In the genomic region with DNA sequence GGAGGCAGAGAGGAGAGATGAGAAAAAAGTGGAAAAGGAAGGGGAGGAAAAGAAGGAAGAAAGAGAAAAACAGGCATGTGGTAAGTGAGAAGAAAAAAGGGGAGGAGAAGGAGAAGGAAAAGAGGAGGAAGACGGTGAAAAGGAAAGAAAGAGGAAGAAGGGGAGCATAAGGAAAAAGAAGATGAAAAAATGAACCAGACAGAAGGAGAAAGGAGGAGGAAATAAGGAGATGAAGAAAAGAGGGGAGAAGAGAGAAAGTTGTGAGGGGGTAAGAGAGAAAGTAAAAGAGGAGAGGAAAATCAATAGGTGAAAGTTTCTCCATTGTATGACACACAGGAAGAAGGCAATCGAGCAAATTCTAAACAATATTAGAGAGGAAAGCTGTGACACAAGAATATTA, we compare ENCODE assay signal across 39 cellular contexts.
"Had no signal": no experiment of that assay in that cellular context is flagged by ENCODE, and none has a peak within 500 bp of the region (broad histone marks: within the 10 kb centered on the region; RNA-seq: fewer than 3 reads in every experiment).

No MANE protein-coding gene starts in this region.

- DNase-seq: activated CD4-positive, alpha-beta memory T cell treated with anti-CD3 and anti-CD28 coated beads, Interleukin-2, amount 10 ng/mL, durations not matched to agents 7 days and 5 days; activated CD4-positive, alpha-beta T cell treated with anti-CD3 and anti-CD28 coated beads for 1 hour; activated CD4-positive, alpha-beta T cell treated with anti-CD3 and anti-CD28 coated beads for 36 hours; activated CD4-positive, alpha-beta T cell treated with anti-CD3 and anti-CD28 coated beads for 48 hours; activated CD4-positive, alpha-beta T cell treated with anti-CD3 and anti-CD28 coated beads, Interleukin-2, amount 10 ng/mL, durations not matched to agents 7 days and 5 days; activated CD4-positive, alpha-beta T cell treated with anti-CD3 and anti-CD28 coated beads, Interleukin-2, amount 50 U/mL, for 48 hours; activated CD4-positive, CD25-positive, alpha-beta regulatory T cell; activated CD8-positive, alpha-beta memory T cell treated with anti-CD3 and anti-CD28 coated beads for 24 hours; activated CD8-positive, alpha-beta memory T cell treated with anti-CD3 and anti-CD28 coated beads, Interleukin-2, amount 10 ng/mL, durations not matched to agents 7 days and 5 days; activated CD8-positive, alpha-beta memory T cell treated with anti-CD3 and anti-CD28 coated beads, Interleukin-2, amount 50 U/mL, for 48 hours; activated CD8-positive, alpha-beta T cell treated with anti-CD3 and anti-CD28 coated beads, Interleukin-2, amount 10 ng/mL, durations not matched to agents 7 days and 5 days; activated effector memory CD4-positive, alpha-beta T cell treated with Interleukin-2 at 50 U/mL for 16 hours; activated gamma-delta T cell; activated naive CD4-positive, alpha-beta T cell treated with anti-CD3 and anti-CD28 coated beads, Interleukin-2, amount 10 ng/mL, durations not matched to agents 7 days and 5 days; activated naive CD4-positive, alpha-beta T cell treated with Interleukin-2 at 50 U/mL for 16 hours; activated naive CD8-positive, alpha-beta T cell treated with anti-CD3 and anti-CD28 coated beads, Interleukin-2, amount 10 ng/mL, durations not matched to agents 7 days and 5 days; activated naive CD8-positive, alpha-beta T cell treated with anti-CD3 and anti-CD28 coated beads, Interleukin-2, amount 50 U/mL, for 24 hours; activated T-cell treated with anti-CD3 and anti-CD28 coated beads, Interleukin-2, amount 50 U/mL, for 24 hours; activated T-cell treated with anti-CD3 and anti-CD28 coated beads, Interleukin-2, amount 50 U/mL, for 48 hours; amygdala; anterior cingulate cortex; caudate nucleus; cerebellar nuclear complex; T-helper 1 cell; T-helper 2 cell; T-helper 9 cell had no signal

- H3K4me3 Mint-ChIP-seq: activated CD4-positive, alpha-beta memory T cell treated with anti-CD3 and anti-CD28 coated beads, Interleukin-2, amount 10 ng/mL, durations not matched to agents 7 days and 5 days; activated CD4-positive, alpha-beta T cell treated with anti-CD3 and anti-CD28 coated beads for 36 hours; activated CD4-positive, alpha-beta T cell treated with anti-CD3 and anti-CD28 coated beads, Interleukin-2, amount 10 ng/mL, durations not matched to agents 7 days and 5 days; activated CD8-positive, alpha-beta memory T cell treated with anti-CD3 and anti-CD28 coated beads, Interleukin-2, amount 10 ng/mL, durations not matched to agents 7 days and 5 days; activated CD8-positive, alpha-beta T cell treated with anti-CD3 and anti-CD28 coated beads, Interleukin-2, amount 10 ng/mL, durations not matched to agents 7 days and 5 days; activated naive CD4-positive, alpha-beta T cell treated with anti-CD3 and anti-CD28 coated beads, Interleukin-2, amount 10 ng/mL, durations not matched to agents 7 days and 5 days; activated naive CD4-positive, alpha-beta T cell treated with anti-CD3 and anti-CD28 coated beads, Interleukin-2, amount 50 U/mL, for 24 hours; activated naive CD8-positive, alpha-beta T cell; activated naive CD8-positive, alpha-beta T cell treated with anti-CD3 and anti-CD28 coated beads, Interleukin-2, amount 10 ng/mL, durations not matched to agents 7 days and 5 days; activated naive CD8-positive, alpha-beta T cell treated with anti-CD3 and anti-CD28 coated beads, Interleukin-2, amount 50 U/mL, for 24 hours; activated T-cell treated with anti-CD3 and anti-CD28 coated beads, Interleukin-2, amount 50 U/mL, for 24 hours; brain; central memory CD8-positive, alpha-beta T cell; T-helper 1 cell treated with Interleukin-12 subunit alpha and Interleukin-12 subunit beta and Interleukin-4 antibody, amounts not matched to agents 30 μg/mL and 1 μg/mL, for 36 hours; T-helper 2 cell treated with Interferon-gamma antibody and Interleukin-4, amounts not matched to agents 5 μg/mL and 100 μg/mL, for 36 hours had no signal

- H3K4me3 ChIP-seq: ascending aorta, cardiac muscle cell had no signal

- FAIRE-seq: bronchial epithelial cell, TTC549 had no signal

- H3K4me1 ChIP-seq: ascending aorta had no signal

- H3K9me3 Mint-ChIP-seq: activated CD4-positive, alpha-beta memory T cell treated with anti-CD3 and anti-CD28 coated beads, Interleukin-2, amount 10 ng/mL, durations not matched to agents 7 days and 5 days; activated CD4-positive, alpha-beta T cell treated with anti-CD3 and anti-CD28 coated beads, Interleukin-2, amount 10 ng/mL, durations not matched to agents 7 days and 5 days; activated naive CD4-positive, alpha-beta T cell treated with anti-CD3 and anti-CD28 coated beads, Interleukin-2, amount 10 ng/mL, durations not matched to agents 7 days and 5 days; activated naive CD4-positive, alpha-beta T cell treated with anti-CD3 and anti-CD28 coated beads, Interleukin-2, amount 50 U/mL, for 24 hours; activated naive CD8-positive, alpha-beta T cell treated with anti-CD3 and anti-CD28 coated beads, Interleukin-2, amount 10 ng/mL, durations not matched to agents 7 days and 5 days; activated T-cell treated with anti-CD3 and anti-CD28 coated beads, Interleukin-2, amount 50 U/mL, for 24 hours; activated T-helper 2 cell treated with anti-CD3 and anti-CD28 coated beads, Interferon-gamma antibody, Interleukin-2, Interleukin-4, amounts not matched to agents 10 μg/mL and 5 μg/mL and 100 μg/mL, durations not matched to agents 14 hours and 24 hours and 36 hours; central memory CD8-positive, alpha-beta T cell; T-helper 1 cell treated with Interleukin-12 subunit alpha and Interleukin-12 subunit beta and Interleukin-4 antibody, amounts not matched to agents 30 μg/mL and 1 μg/mL, for 36 hours had no signal

- H3K27ac ChIP-seq: ascending aorta, cardiac muscle cell, VCaP had no signal

- H3K36me3 Mint-ChIP-seq: activated CD8-positive, alpha-beta memory T cell treated with anti-CD3 and anti-CD28 coated beads, Interleukin-2, amount 10 ng/mL, durations not matched to agents 7 days and 5 days; activated naive CD4-positive, alpha-beta T cell treated with anti-CD3 and anti-CD28 coated beads, Interleukin-2, amount 10 ng/mL, durations not matched to agents 7 days and 5 days; activated naive CD4-positive, alpha-beta T cell treated with anti-CD3 and anti-CD28 coated beads, Interleukin-2, amount 50 U/mL, for 24 hours; activated naive CD8-positive, alpha-beta T cell; activated naive CD8-positive, alpha-beta T cell treated with anti-CD3 and anti-CD28 coated beads, Interleukin-2, amount 10 ng/mL, durations not matched to agents 7 days and 5 days had no signal

- H3K27me3 Mint-ChIP-seq: brain had no signal

- H3K27me3 ChIP-seq: ascending aorta, cardiac muscle cell had no signal

- H3K4me1 Mint-ChIP-seq: activated CD4-positive, alpha-beta memory T cell treated with anti-CD3 and anti-CD28 coated beads, Interleukin-2, amount 10 ng/mL, durations not matched to agents 7 days and 5 days; activated CD4-positive, alpha-beta T cell treated with anti-CD3 and anti-CD28 coated beads for 36 hours; activated CD4-positive, alpha-beta T cell treated with anti-CD3 and anti-CD28 coated beads, Interleukin-2, amount 10 ng/mL, durations not matched to agents 7 days and 5 days; activated CD8-positive, alpha-beta memory T cell treated with anti-CD3 and anti-CD28 coated beads, Interleukin-2, amount 10 ng/mL, durations not matched to agents 7 days and 5 days; activated naive CD4-positive, alpha-beta T cell treated with anti-CD3 and anti-CD28 coated beads, Interleukin-2, amount 10 ng/mL, durations not matched to agents 7 days and 5 days; activated naive CD4-positive, alpha-beta T cell treated with anti-CD3 and anti-CD28 coated beads, Interleukin-2, amount 50 U/mL, for 24 hours; activated naive CD8-positive, alpha-beta T cell treated with anti-CD3 and anti-CD28 coated beads, Interleukin-2, amount 10 ng/mL, durations not matched to agents 7 days and 5 days; activated naive CD8-positive, alpha-beta T cell treated with anti-CD3 and anti-CD28 coated beads, Interleukin-2, amount 50 U/mL, for 24 hours; brain; central memory CD8-positive, alpha-beta T cell had no signal

- ATAC-seq: activated CD4-positive, alpha-beta T cell treated with anti-CD3 and anti-CD28 coated beads for 36 hours; activated CD4-positive, CD25-positive, alpha-beta regulatory T cell treated with anti-CD3 and anti-CD28 coated beads, Interleukin-2, amount 50 U/mL, for 24 hours; activated CD8-positive, alpha-beta memory T cell treated with anti-CD3 and anti-CD28 coated beads, Interleukin-2, amount 10 ng/mL, durations not matched to agents 7 days and 5 days; activated CD8-positive, alpha-beta T cell treated with anti-CD3 and anti-CD28 coated beads, Interleukin-2, amount 10 ng/mL, durations not matched to agents 7 days and 5 days; activated naive CD8-positive, alpha-beta T cell treated with anti-CD3 and anti-CD28 coated beads, Interleukin-2, amount 50 U/mL, for 24 hours had no signal

- H3K27ac Mint-ChIP-seq: activated CD4-positive, alpha-beta memory T cell treated with anti-CD3 and anti-CD28 coated beads, Interleukin-2, amount 10 ng/mL, durations not matched to agents 7 days and 5 days; activated CD4-positive, alpha-beta T cell treated with anti-CD3 and anti-CD28 coated beads for 36 hours; activated CD4-positive, alpha-beta T cell treated with anti-CD3 and anti-CD28 coated beads, Interleukin-2, amount 10 ng/mL, durations not matched to agents 7 days and 5 days; activated CD8-positive, alpha-beta memory T cell treated with anti-CD3 and anti-CD28 coated beads, Interleukin-2, amount 10 ng/mL, durations not matched to agents 7 days and 5 days; activated CD8-positive, alpha-beta T cell treated with anti-CD3 and anti-CD28 coated beads, Interleukin-2, amount 10 ng/mL, durations not matched to agents 7 days and 5 days; activated naive CD4-positive, alpha-beta T cell treated with anti-CD3 and anti-CD28 coated beads, Interleukin-2, amount 10 ng/mL, durations not matched to agents 7 days and 5 days; activated naive CD4-positive, alpha-beta T cell treated with anti-CD3 and anti-CD28 coated beads, Interleukin-2, amount 50 U/mL, for 24 hours; activated naive CD8-positive, alpha-beta T cell; activated naive CD8-positive, alpha-beta T cell treated with anti-CD3 and anti-CD28 coated beads, Interleukin-2, amount 10 ng/mL, durations not matched to agents 7 days and 5 days; activated naive CD8-positive, alpha-beta T cell treated with anti-CD3 and anti-CD28 coated beads, Interleukin-2, amount 50 U/mL, for 24 hours; activated T-cell treated with anti-CD3 and anti-CD28 coated beads, Interleukin-2, amount 50 U/mL, for 24 hours; activated T-helper 2 cell treated with anti-CD3 and anti-CD28 coated beads, Interferon-gamma antibody, Interleukin-2, Interleukin-4, amounts not matched to agents 10 μg/mL and 5 μg/mL and 100 μg/mL, durations not matched to agents 14 hours and 24 hours and 36 hours; brain; T-helper 1 cell treated with Interleukin-12 subunit alpha and Interleukin-12 subunit beta and Interleukin-4 antibody, amounts not matched to agents 30 μg/mL and 1 μg/mL, for 36 hours; T-helper 2 cell treated with Interferon-gamma antibody and Interleukin-4, amounts not matched to agents 5 μg/mL and 100 μg/mL, for 36 hours had no signal

- H3K9me3 ChIP-seq: ascending aorta had no signal

- H3K36me3 ChIP-seq: ascending aorta, cardiac muscle cell had no signal
